In the genomic region with DNA sequence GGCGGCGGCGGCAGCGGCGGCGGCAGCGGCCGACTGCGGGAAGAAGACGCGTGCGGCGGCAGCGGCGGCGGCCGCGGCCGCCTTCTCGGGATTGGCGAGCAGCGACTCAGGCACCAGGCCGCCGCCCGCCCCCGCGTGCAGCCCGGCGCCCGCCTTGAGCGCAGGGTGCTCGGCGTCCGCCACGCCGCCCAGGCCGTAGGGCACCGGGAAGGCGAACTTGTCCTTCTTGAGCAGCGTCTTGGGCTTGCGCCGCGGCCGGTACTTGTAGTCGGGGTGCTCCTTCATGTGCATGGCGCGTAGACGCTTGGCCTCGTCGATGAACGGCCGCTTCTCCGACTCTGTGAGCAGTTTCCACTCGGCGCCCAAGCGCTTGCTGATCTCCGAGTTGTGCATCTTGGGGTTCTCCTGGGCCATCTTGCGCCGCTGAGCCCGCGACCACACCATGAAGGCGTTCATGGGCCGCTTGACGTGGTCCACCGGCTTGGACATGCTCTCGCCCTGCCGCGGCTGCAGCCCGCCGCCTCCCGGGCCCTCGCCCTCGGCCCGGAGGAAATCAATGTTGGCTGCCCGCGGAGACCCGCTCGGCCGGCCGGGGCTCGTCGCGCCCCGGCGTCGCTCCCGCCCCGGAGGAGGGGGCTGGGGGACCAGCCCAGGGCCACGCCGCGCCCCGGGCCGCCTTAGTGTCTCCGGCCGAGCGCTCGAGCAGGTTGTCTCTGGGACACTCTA, we compare ENCODE assay signal across 8 cellular contexts. TPM values are rescaled to one million over a fixed set of nuclear protein-coding genes. Genes with fewer than 3 reads are reported as not detected.
A peak's percentile ranks its signal among the peaks of the same experiment; 100 is the strongest.
DNase-seq lines count a peak whose midpoint lies in the region; ATAC-seq and TF ChIP-seq lines count a peak whose summit lies in the region.

No MANE protein-coding gene starts in this region.

- H3K27ac ChIP-seq in iPS-18a (ENCODE audit: low read length): no peak overlapping the region

- peak overlapping the region; percentile 57 for H3K4me3 ChIP-seq in iPS-18a (ENCODE audit: low read length)

- ATAC-seq in HG02610 (IDR thresholded peaks at IDR 0.05; ENCODE audit: unreplicated experiment): peak; percentile 18

- peak overlapping the region; percentile 48 for H3K9ac ChIP-seq in iPS-18a (ENCODE audit: low read length)

- POLR2A ChIA-PET in activated CD4-positive, alpha-beta memory T cell treated with anti-CD3 and anti-CD28 coated beads, Interleukin-2, amount 10 ng/mL, durations not matched to agents 7 days and 5 days (lab: Charles Lee): no interaction called here

- H3K4me1 ChIP-seq in iPS-18a (ENCODE audit: control insufficient read depth, low read depth, low read length): peaks cover 40% of the 10 kb centered on the region

- H3K27me3 Mint-ChIP-seq in activated CD4-positive, alpha-beta memory T cell treated with anti-CD3 and anti-CD28 coated beads, Interleukin-2, amount 10 ng/mL, durations not matched to agents 7 days and 5 days: peaks cover 79% of the 10 kb centered on the region
- peaks cover 85% of the 10 kb centered on the region for H3K27me3 Mint-ChIP-seq in type B pancreatic cell

- peaks cover 74% of the 10 kb centered on the region for H3K27me3 ChIP-seq in iPS-18a (ENCODE audit: control insufficient read depth, insufficient read depth, low read length)

- H3K9me3 Mint-ChIP-seq in activated CD4-positive, alpha-beta memory T cell treated with anti-CD3 and anti-CD28 coated beads, Interleukin-2, amount 10 ng/mL, durations not matched to agents 7 days and 5 days: no peaks in the 10 kb centered on the region
- no peaks in the 10 kb centered on the region for H3K9me3 Mint-ChIP-seq in type B pancreatic cell

- no peaks in the 10 kb centered on the region for H3K36me3 ChIP-seq in iPS-18a (ENCODE audit: control insufficient read depth, low read depth, low read length)

- no peaks in the 10 kb centered on the region for H3K9me3 ChIP-seq in iPS-18a (ENCODE audit: control insufficient read depth, low read depth, low read length)

- H3K27ac Mint-ChIP-seq in activated CD4-positive, alpha-beta memory T cell treated with anti-CD3 and anti-CD28 coated beads, Interleukin-2, amount 10 ng/mL, durations not matched to agents 7 days and 5 days: no peak overlapping the region
- peak overlapping the region; percentile 74 for H3K27ac Mint-ChIP-seq in type B pancreatic cell

- CTCF ChIA-PET in activated CD4-positive, alpha-beta memory T cell treated with anti-CD3 and anti-CD28 coated beads, Interleukin-2, amount 10 ng/mL, durations not matched to agents 7 days and 5 days (lab: Charles Lee): no interaction called here

- no peak overlapping the region for H3K4me3 Mint-ChIP-seq in activated CD4-positive, alpha-beta memory T cell treated with anti-CD3 and anti-CD28 coated beads, Interleukin-2, amount 10 ng/mL, durations not matched to agents 7 days and 5 days
- peak overlapping the region; percentile 92 for H3K4me3 Mint-ChIP-seq in type B pancreatic cell

- H3K36me3 Mint-ChIP-seq in activated CD4-positive, alpha-beta memory T cell treated with anti-CD3 and anti-CD28 coated beads, Interleukin-2, amount 10 ng/mL, durations not matched to agents 7 days and 5 days (ENCODE audit: low read depth): peaks cover 3% of the 10 kb centered on the region
- H3K36me3 Mint-ChIP-seq in type B pancreatic cell: no peaks in the 10 kb centered on the region

- TF ChIP-seq CTCF in type B pancreatic cell (conservative IDR thresholded peaks at IDR 0.05): no peak

- H3K4me1 Mint-ChIP-seq in activated CD4-positive, alpha-beta memory T cell treated with anti-CD3 and anti-CD28 coated beads, Interleukin-2, amount 10 ng/mL, durations not matched to agents 7 days and 5 days: peaks cover 20% of the 10 kb centered on the region
- H3K4me1 Mint-ChIP-seq in type B pancreatic cell (ENCODE audit: unreplicated experiment): peaks cover 26% of the 10 kb centered on the region

- peak; percentile 37 for DNase-seq in NCI-H2227 (lab: John Stamatoyannopoulos, UW; ENCODE audit: unreplicated experiment)
- DNase-seq in NCI-H2227 treated with DMSO at 0.1 percent for 48 hours (lab: John Stamatoyannopoulos, UW): no peak
- DNase-seq in activated CD4-positive, alpha-beta memory T cell treated with anti-CD3 and anti-CD28 coated beads, Interleukin-2, amount 10 ng/mL, durations not matched to agents 7 days and 5 days: peak; percentile 23
- DNase-seq in type B pancreatic cell (ENCODE audit: extremely low spot score, unreplicated experiment): no peak
- DNase-seq in GDM1 (lab: John Stamatoyannopoulos, UW): no peak
- no peak for DNase-seq in NCI-H1436 treated with DMSO at 0.1 percent for 48 hours (lab: John Stamatoyannopoulos, UW)

RNA-seq across cellular contexts. Expression of gene SOX21, which starts 0.6 kb away (rescaled TPM):
- total RNA-seq in activated CD4-positive, alpha-beta memory T cell treated with anti-CD3 and anti-CD28 coated beads, Interleukin-2, amount 10 ng/mL, durations not matched to agents 7 days and 5 days: not detected
- total RNA-seq in type B pancreatic cell (ENCODE audit: low replicate concordance): 9.6 and 11.4 TPM in 2 replicates

Comparison
In these comparisons a context has a peak if more than half of its experiments do, and no peak if none do; other contexts are left out.
1. DNase-seq: peak in NCI-H2227 (single experiment) and activated CD4-positive, alpha-beta memory T cell treated with anti-CD3 and anti-CD28 coated beads, Interleukin-2, amount 10 ng/mL, durations not matched to agents 7 days and 5 days (single experiment); none in NCI-H2227 treated with DMSO at 0.1 percent for 48 hours (single experiment), type B pancreatic cell (single experiment), GDM1 (single experiment) and NCI-H1436 treated with DMSO at 0.1 percent for 48 hours (single experiment).
2. RNA of gene SOX21, which starts 0.6 kb away (total RNA-seq): 9.6 to 11.4 TPM in type B pancreatic cell; not detected in activated CD4-positive, alpha-beta memory T cell treated with anti-CD3 and anti-CD28 coated beads, Interleukin-2, amount 10 ng/mL, durations not matched to agents 7 days and 5 days; every median in the first group is over 10 times any median in the second.